Comparison of ENCODE assay signal across 10 cellular contexts in the genomic region with DNA sequence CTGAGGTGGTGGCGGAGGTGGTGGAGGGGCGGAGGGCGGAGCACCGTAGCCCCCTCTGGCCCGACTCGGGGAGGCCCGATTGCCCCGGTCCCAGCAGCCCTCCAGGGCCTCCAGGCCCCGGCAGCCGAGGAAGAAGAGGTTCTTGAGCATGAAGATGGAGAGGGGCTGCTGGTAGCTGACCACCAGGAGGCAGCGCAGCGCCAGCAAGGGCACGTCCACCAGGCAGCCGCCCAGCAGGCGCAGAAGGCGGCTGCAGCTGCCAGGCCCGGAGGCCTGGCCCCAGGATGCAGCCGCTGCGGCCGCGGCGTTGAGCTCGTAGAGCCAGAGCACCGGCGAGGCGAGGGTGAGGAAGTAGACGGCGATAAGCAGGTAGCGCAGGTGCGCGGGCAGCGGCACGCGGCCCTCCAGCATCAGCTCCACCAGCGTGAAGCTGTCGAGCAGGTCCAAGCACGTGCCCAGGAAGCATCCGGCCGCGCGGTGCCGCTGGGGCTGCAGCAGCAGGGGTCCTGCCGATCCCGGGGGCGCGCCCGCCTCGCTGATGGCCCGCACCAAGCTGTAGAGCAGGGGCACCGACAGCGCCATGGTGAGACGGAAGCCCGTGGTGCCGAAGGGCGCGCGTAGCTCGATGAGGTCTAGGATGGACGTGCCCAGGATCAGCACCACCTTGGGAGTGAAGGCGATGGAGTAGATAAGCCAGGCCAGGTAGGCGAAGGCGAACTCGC. TPM values are rescaled to one million over a fixed set of nuclear protein-coding genes. Genes with fewer than 3 reads are reported as not detected.
A peak's percentile ranks its signal among the peaks of the same experiment; 100 is the strongest.
DNase-seq lines count a peak whose midpoint lies in the region; ATAC-seq and TF ChIP-seq lines count a peak whose summit lies in the region.
"Had no signal": no experiment of that assay in that cellular context is flagged by ENCODE, and none has a peak within 500 bp of the region (broad histone marks: within the 10 kb centered on the region; RNA-seq: fewer than 3 reads in every experiment).

No MANE protein-coding gene starts in this region.

- H3K27me3 ChIP-seq in iPS DF 6.9 (ENCODE audit: control insufficient read depth, insufficient read depth, low read length) (no peaks in the 10 kb centered on the region), ovary (peaks cover 5% of the 10 kb centered on the region)

- no peak for TF ChIP-seq EP300 in ovary (IDR thresholded peaks at IDR 0.05)

- H3K4me1 ChIP-seq in iPS DF 6.9 (ENCODE audit: control insufficient read depth, insufficient read depth, low read length) (peaks cover 7% of the 10 kb centered on the region), ovary (ENCODE audit: insufficient read depth) (peaks cover 7% of the 10 kb centered on the region)

- H3K9me3 ChIP-seq in iPS DF 6.9 (ENCODE audit: control insufficient read depth, insufficient read depth, low read length) (no peaks in the 10 kb centered on the region), ovary (no peaks in the 10 kb centered on the region)

- no peaks in the 10 kb centered on the region for H3K36me3 Mint-ChIP-seq in activated T-cell treated with anti-CD3 and anti-CD28 coated beads, Interleukin-2, amount 50 U/mL, for 72 hours (ENCODE audit: insufficient read depth in 2 of 2)
- H3K36me3 Mint-ChIP-seq in activated T-cell treated with anti-CD3 and anti-CD28 coated beads, Interleukin-2, amount 50 U/mL, for 24 hours (ENCODE audit: low read depth) = no peaks in the 10 kb centered on the region
- H3K36me3 Mint-ChIP-seq in WTC11 = no peaks in the 10 kb centered on the region
- peaks cover 3% of the 10 kb centered on the region in 2 donors for H3K36me3 Mint-ChIP-seq in stimulated activated naive B cell treated with anti-CD40 and anti-IgM and Interleukin-4, amounts not matched to agents 10 μg/mL and 1 μg/mL and 100 μg/mL, for 72 hours

- H3K27ac Mint-ChIP-seq in activated T-cell treated with anti-CD3 and anti-CD28 coated beads, Interleukin-2, amount 50 U/mL, for 72 hours = no peak overlapping the region
- no peak overlapping the region for H3K27ac Mint-ChIP-seq in activated T-cell treated with anti-CD3 and anti-CD28 coated beads, Interleukin-2, amount 50 U/mL, for 24 hours
- no peak overlapping the region for H3K27ac Mint-ChIP-seq in WTC11
- no peak overlapping the region for H3K27ac Mint-ChIP-seq in stimulated activated naive B cell treated with anti-CD40 and anti-IgM and Interleukin-4, amounts not matched to agents 10 μg/mL and 1 μg/mL and 100 μg/mL, for 72 hours

- H3K4me3 Mint-ChIP-seq in activated T-cell treated with anti-CD3 and anti-CD28 coated beads, Interleukin-2, amount 50 U/mL, for 72 hours = peak overlapping the region; percentile 65 to 68
- no peak overlapping the region for H3K4me3 Mint-ChIP-seq in activated T-cell treated with anti-CD3 and anti-CD28 coated beads, Interleukin-2, amount 50 U/mL, for 24 hours
- H3K4me3 Mint-ChIP-seq in WTC11 = peak overlapping the region; percentile 61
- H3K4me3 Mint-ChIP-seq in stimulated activated naive B cell treated with anti-CD40 and anti-IgM and Interleukin-4, amounts not matched to agents 10 μg/mL and 1 μg/mL and 100 μg/mL, for 72 hours = peak overlapping the region; percentile 14 to 39

- H3K4me1 Mint-ChIP-seq in activated T-cell treated with anti-CD3 and anti-CD28 coated beads, Interleukin-2, amount 50 U/mL, for 72 hours (ENCODE audit: low read depth) = peaks cover 47% of the 10 kb centered on the region
- H3K4me1 Mint-ChIP-seq in activated T-cell treated with anti-CD3 and anti-CD28 coated beads, Interleukin-2, amount 50 U/mL, for 24 hours (ENCODE audit: low read depth) = peaks cover 51% of the 10 kb centered on the region
- peaks cover 25% of the 10 kb centered on the region for H3K4me1 Mint-ChIP-seq in WTC11
- H3K4me1 Mint-ChIP-seq in stimulated activated naive B cell treated with anti-CD40 and anti-IgM and Interleukin-4, amounts not matched to agents 10 μg/mL and 1 μg/mL and 100 μg/mL, for 72 hours = peaks cover 38 to 48% of the 10 kb centered on the region in 2 donors

- peak; percentile 71 for TF ChIP-seq CTCF in WTC11 (IDR thresholded peaks at IDR 0.05)
- no peak for TF ChIP-seq CTCF in ovary (IDR thresholded peaks at IDR 0.05)

- H3K27ac ChIP-seq in iPS DF 6.9 (ENCODE audit: low read length) (no peak overlapping the region), ovary (no peak overlapping the region)
- H3K27ac ChIP-seq: hepatocyte had no signal

- ATAC-seq in activated T-cell treated with anti-CD3 and anti-CD28 coated beads, Interleukin-2, amount 50 U/mL, for 72 hours (replicated peaks in 1 of 2) = peak in 1 of 2 donors; percentile 14
- ATAC-seq in WTC11 = peak; percentile 8
- ATAC-seq in stimulated activated naive B cell treated with anti-CD40 and anti-IgM and Interleukin-4, amounts not matched to agents 10 μg/mL and 1 μg/mL and 100 μg/mL, for 72 hours (replicated peaks) = no peak
- no peak for ATAC-seq in GM18519 (IDR thresholded peaks at IDR 0.05; ENCODE audit: low FRiP score, unreplicated experiment)

- CTCF ChIA-PET in WTC11 (lab: Charles Lee) = interaction anchor here (0.7 to 1.4 kb wide), 44 partner anchors 9 to 665 kb away, joined by 3 to 29 read pairs (median 4); partner anchors contain the start of gene HDHD5

- H3K4me3 ChIP-seq in iPS DF 6.9 (ENCODE audit: low read length) (no peak overlapping the region), ovary (no peak overlapping the region)
- H3K4me3 ChIP-seq: hepatocyte had no signal

- intact Hi-C loops in ovary (cut with DNase I) = loop anchor here in 1 of 4 donors (5.0 kb wide), 1 partner anchor 282 kb away; no protein-coding TSS in a partner anchor

- TF ChIP-seq POLR2A in ovary (IDR thresholded peaks at IDR 0.05) = no peak

- DNase-seq in activated T-cell treated with anti-CD3 and anti-CD28 coated beads, Interleukin-2, amount 50 U/mL, for 72 hours = peak; percentile 28 to 39
- DNase-seq in activated T-cell treated with anti-CD3 and anti-CD28 coated beads, Interleukin-2, amount 50 U/mL, for 24 hours = no peak
- peak; percentile 83 for DNase-seq in WTC11 (ENCODE audit: low spot score)
- DNase-seq in iPS DF 6.9 (ENCODE audit: low read depth, low spot score) = peak; percentile 64
- DNase-seq in stimulated activated naive B cell treated with anti-CD40 and anti-IgM and Interleukin-4, amounts not matched to agents 10 μg/mL and 1 μg/mL and 100 μg/mL, for 72 hours = no peak
- DNase-seq in ovary = no peak
- DNase-seq in globus pallidus (ENCODE audit: low spot score) = no peak
- DNase-seq: DMS153 had no signal

- H3K9me3 Mint-ChIP-seq in activated T-cell treated with anti-CD3 and anti-CD28 coated beads, Interleukin-2, amount 50 U/mL, for 72 hours = no peaks in the 10 kb centered on the region
- no peaks in the 10 kb centered on the region for H3K9me3 Mint-ChIP-seq in activated T-cell treated with anti-CD3 and anti-CD28 coated beads, Interleukin-2, amount 50 U/mL, for 24 hours
- H3K9me3 Mint-ChIP-seq in WTC11 = no peaks in the 10 kb centered on the region
- H3K9me3 Mint-ChIP-seq in stimulated activated naive B cell treated with anti-CD40 and anti-IgM and Interleukin-4, amounts not matched to agents 10 μg/mL and 1 μg/mL and 100 μg/mL, for 72 hours = no peaks in the 10 kb centered on the region

- peaks cover 20% of the 10 kb centered on the region for H3K27me3 Mint-ChIP-seq in activated T-cell treated with anti-CD3 and anti-CD28 coated beads, Interleukin-2, amount 50 U/mL, for 72 hours (ENCODE audit: low read depth)
- H3K27me3 Mint-ChIP-seq in activated T-cell treated with anti-CD3 and anti-CD28 coated beads, Interleukin-2, amount 50 U/mL, for 24 hours = peaks cover 28% of the 10 kb centered on the region
- H3K27me3 Mint-ChIP-seq in WTC11 (ENCODE audit: low read depth) = peaks cover 3% of the 10 kb centered on the region; the same call in 1 of the 2 replicates
- H3K27me3 Mint-ChIP-seq in stimulated activated naive B cell treated with anti-CD40 and anti-IgM and Interleukin-4, amounts not matched to agents 10 μg/mL and 1 μg/mL and 100 μg/mL, for 72 hours = peaks cover 41 to 60% of the 10 kb centered on the region in 2 donors

- no CpG with 5 or more reads among the region's 63 CpGs for WGBS in iPS DF 6.9 (ENCODE audit: insufficient coverage, insufficient read length)
- WGBS in ovary, 3 donors = 22 to 39% (median 26%) methylated on average over 55 to 63 of the region's 63 CpGs

- no peaks in the 10 kb centered on the region for H3K36me3 ChIP-seq in iPS DF 6.9 (ENCODE audit: control insufficient read depth, insufficient read depth, low read length)
- no peaks in the 10 kb centered on the region for H3K36me3 ChIP-seq in ovary

- POLR2A ChIA-PET in WTC11 (lab: Charles Lee) = interaction anchor here (0.5 kb wide), 1 partner anchor 41 kb away, joined by 3 read pairs; no protein-coding TSS in a partner anchor

TF ChIP-seq in WTC11, 78 proteins besides CTCF, POLR2A, EP300 and RAD21 (continues in another document):
- no peak; the same call in 1 of the 2 replicates for TF ChIP-seq ZNF263 (CRISPR knock-in tag; IDR thresholded peaks at IDR 0.05; ENCODE audit: low read depth)
- TF ChIP-seq, protein P1, sequence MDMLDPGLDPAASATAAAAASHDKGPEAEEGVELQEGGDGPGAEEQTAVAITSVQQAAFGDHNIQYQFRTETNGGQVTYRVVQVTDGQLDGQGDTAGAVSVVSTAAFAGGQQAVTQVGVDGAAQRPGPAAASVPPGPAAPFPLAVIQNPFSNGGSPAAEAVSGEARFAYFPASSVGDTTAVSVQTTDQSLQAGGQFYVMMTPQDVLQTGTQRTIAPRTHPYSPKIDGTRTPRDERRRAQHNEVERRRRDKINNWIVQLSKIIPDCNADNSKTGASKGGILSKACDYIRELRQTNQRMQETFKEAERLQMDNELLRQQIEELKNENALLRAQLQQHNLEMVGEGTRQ (CRISPR knock-in tag; IDR thresholded peaks at IDR 0.05) = no peak
- no peak for TF ChIP-seq ZNF671 (CRISPR knock-in tag; IDR thresholded peaks at IDR 0.05)

RNA-seq across cellular contexts. Expression of gene TMEM121B, which starts 1.5 kb away (rescaled TPM):
- total RNA-seq in activated T-cell treated with anti-CD3 and anti-CD28 coated beads, Interleukin-2, amount 50 U/mL, for 72 hours = under 1 TPM; 0.07 TPM
- total RNA-seq in WTC11 (2021) (7.5 to 8.3 TPM (median 7.7 TPM) in 3 replicates), ovary (1 to 10 TPM in 1 of 7 donors, under 1 TPM in 6; 0.12 to 1.1 (median 0.53) TPM)
- polyA plus RNA-seq in ovary = under 1 TPM; 0.17 to 0.67 TPM

RNA-seq across cellular contexts. Expression of gene IL17RA, which starts 34.8 kb away (rescaled TPM):
- total RNA-seq in activated T-cell treated with anti-CD3 and anti-CD28 coated beads, Interleukin-2, amount 50 U/mL, for 72 hours = 10 to 100 TPM; 19.5 to 23.5 TPM
- total RNA-seq in WTC11 (2021) = 7.9 to 8.7 TPM (median 8.2 TPM) in 3 replicates
- 10 to 100 TPM in 5 of 7 donors, 1 to 10 TPM in 2; 7.3 to 18.1 (median 14.0) TPM for total RNA-seq in ovary
- 10 to 100 TPM in 1 of 2 donors, 1 to 10 TPM in 1; 6.4 to 11.2 TPM for polyA plus RNA-seq in ovary

RNA-seq across cellular contexts. Expression of gene HDHD5, which starts 39.4 kb away (rescaled TPM):
- total RNA-seq in activated T-cell treated with anti-CD3 and anti-CD28 coated beads, Interleukin-2, amount 50 U/mL, for 72 hours = 10 to 100 TPM; 23.5 to 26.1 TPM
- total RNA-seq in WTC11 (2021) (84.0 to 114 TPM (median 110 TPM) in 3 replicates), ovary (10 to 100 TPM; 17.2 to 29.5 (median 24.5) TPM)
- polyA plus RNA-seq in ovary = 10 to 100 TPM in 1 of 2 donors, 1 to 10 TPM in 1; 8.9 to 23.4 TPM

Comparison
In these comparisons a context has a peak if more than half of its experiments do, and no peak if none do; other contexts are left out.
1. DNase-seq: peak in activated T-cell treated with anti-CD3 and anti-CD28 coated beads, Interleukin-2, amount 50 U/mL, for 72 hours (2 of 2), WTC11 (single experiment) and iPS DF 6.9 (single experiment); none in activated T-cell treated with anti-CD3 and anti-CD28 coated beads, Interleukin-2, amount 50 U/mL, for 24 hours (single experiment), stimulated activated naive B cell treated with anti-CD40 and anti-IgM and Interleukin-4, amounts not matched to agents 10 μg/mL and 1 μg/mL and 100 μg/mL, for 72 hours (single experiment), ovary (0 of 5) and globus pallidus (single experiment).